8 cellular contexts compared by ENCODE assay signal in genomic region chr17:45425125-45425983, GRCh38. TPM values are rescaled to one million over a fixed set of nuclear protein-coding genes. Genes with fewer than 3 reads are reported as not detected.
DNase-seq lines count a peak whose midpoint lies in the region; ATAC-seq and TF ChIP-seq lines count a peak whose summit lies in the region.

No MANE protein-coding gene starts in this region.

- peak overlapping the region; percentile 7 for H2BK15ac ChIP-seq in mesenchymal stem cell (ENCODE audit: low read depth, poor library complexity, severe bottlenecking)

- H3K79me1 ChIP-seq in mesenchymal stem cell (replicated peaks; ENCODE audit: low read length, poor library complexity, severe bottlenecking): peaks cover 2% of the 10 kb centered on the region

- H4K8ac ChIP-seq in mesenchymal stem cell (ENCODE audit: low read length): no peak overlapping the region

- H2BK120ac ChIP-seq in mesenchymal stem cell (ENCODE audit: low read depth, low read length): peak overlapping the region; percentile 45

- peak overlapping the region; percentile 70 for H3K4me2 ChIP-seq in mesenchymal stem cell (ENCODE audit: low read length, poor library complexity, severe bottlenecking)

- H3K27ac ChIP-seq in colonic mucosa (peak overlapping the region; percentile 86), mesenchymal stem cell (ENCODE audit: low read length, poor library complexity, severe bottlenecking) (no peak overlapping the region), caudate nucleus (ENCODE audit: low read depth, low read length) (no peak overlapping the region), uterus (no peak overlapping the region)

- H3K9me3 ChIP-seq in colonic mucosa (no peaks in the 10 kb centered on the region), mesenchymal stem cell (ENCODE audit: control insufficient read depth, low read length) (no peaks in the 10 kb centered on the region), uterus (no peaks in the 10 kb centered on the region)

- no peak overlapping the region for H2BK5ac ChIP-seq in mesenchymal stem cell (ENCODE audit: low read depth, low read length, poor library complexity, severe bottlenecking)

- TF ChIP-seq CTCF in colonic mucosa (IDR thresholded peaks at IDR 0.05) (peak; percentile 33), uterus (IDR thresholded peaks at IDR 0.05) (no peak)

- WGBS in mesenchymal stem cell: 23% methylated on average over 15 of the region's 18 CpGs

- H2AK5ac ChIP-seq in mesenchymal stem cell (ENCODE audit: low read length, severe bottlenecking): peak overlapping the region; percentile 71

- H3K18ac ChIP-seq in mesenchymal stem cell (ENCODE audit: low read depth in 1 of 2, low read length in 2 of 2): no peak overlapping the region

- ATAC-seq in HG03135 (IDR thresholded peaks at IDR 0.05; ENCODE audit: unreplicated experiment): no peak

- H3K27me3 ChIP-seq in colonic mucosa (no peaks in the 10 kb centered on the region), mesenchymal stem cell (ENCODE audit: control insufficient read depth in 1 of 2, insufficient read depth in 1 of 2, low read length in 2 of 2) (peaks cover 16% of the 10 kb centered on the region in 2 experiments), uterus (peaks cover 0 to 11% of the 10 kb centered on the region in 2 donors)

- H3K9ac ChIP-seq in colonic mucosa (ENCODE audit: low read depth in 2 of 2, low read length in 2 of 2) (peak overlapping the region; percentile 64 to 96), mesenchymal stem cell (ENCODE audit: low read length) (no peak overlapping the region)

- DNase-seq in HCEC 1CT (peak; percentile 55), NCI-H524 treated with DMSO at 0.1 percent for 48 hours (lab: John Stamatoyannopoulos, UW) (peak; percentile 55), colonic mucosa (peak; percentile 94), mesenchymal stem cell (peak; percentile 84), caudate nucleus (lab: John Stamatoyannopoulos, UW) (no peak), NCI-H446 treated with DMSO at 0.1 percent for 48 hours (lab: John Stamatoyannopoulos, UW) (no peak), uterus (no peak)

- peak overlapping the region; percentile 15 for H4K91ac ChIP-seq in mesenchymal stem cell (ENCODE audit: low read length)

- no peak overlapping the region for H3K14ac ChIP-seq in mesenchymal stem cell (ENCODE audit: low read length in 2 of 2)

- H3K4me3 ChIP-seq in colonic mucosa (peak overlapping the region; percentile 53), mesenchymal stem cell (ENCODE audit: insufficient read depth in 1 of 2, low read depth in 1 of 2, low read length in 2 of 2) (no peak overlapping the region), uterus (no peak overlapping the region)

- H3K23ac ChIP-seq in mesenchymal stem cell (ENCODE audit: low read length in 2 of 2): no peak overlapping the region

- no peak overlapping the region for H2AFZ ChIP-seq in mesenchymal stem cell (ENCODE audit: low read depth, low read length)

- H2BK12ac ChIP-seq in mesenchymal stem cell (ENCODE audit: low read length in 2 of 2): no peak overlapping the region

- no peaks in the 10 kb centered on the region for H3K36me3 ChIP-seq in colonic mucosa
- H3K36me3 ChIP-seq in mesenchymal stem cell (ENCODE audit: control insufficient read depth in 1 of 2, insufficient read depth in 2 of 2, low read depth in 1 of 2, low read length in 2 of 2): no peaks in the 10 kb centered on the region
- H3K36me3 ChIP-seq in uterus: no peaks in the 10 kb centered on the region

- no peak overlapping the region for H3K4ac ChIP-seq in mesenchymal stem cell (ENCODE audit: low read depth in 1 of 2, low read length in 2 of 2)

- TF ChIP-seq POLR2A in uterus (IDR thresholded peaks at IDR 0.05): no peak

- peaks cover 21% of the 10 kb centered on the region for H3K4me1 ChIP-seq in colonic mucosa
- H3K4me1 ChIP-seq in mesenchymal stem cell (ENCODE audit: control insufficient read depth, insufficient read depth, low read depth, low read length): peaks cover 27% of the 10 kb centered on the region
- peaks cover 0 to 10% of the 10 kb centered on the region in 2 donors for H3K4me1 ChIP-seq in uterus

- intact Hi-C loops in colonic mucosa (cut with DNase I) (no loop called here), uterus (cut with DNase I; ENCODE audit: low total_unique reads) (no loop called here)

RNA-seq across cellular contexts. Expression of gene ARHGAP27, which starts 7.3 kb away (rescaled TPM):
- total RNA-seq in colonic mucosa (100 to 1,000 TPM; 107 to 165 TPM), uterus (10 to 100 TPM in 3 of 4 donors, 1 to 10 TPM in 1; 9.4 to 36.6 (median 16.0) TPM)
- 0.75 TPM for polyA plus RNA-seq in mesenchymal stem cell (2013, experiment 1 of 2)
- 0.51 TPM for polyA plus RNA-seq in mesenchymal stem cell (2013, experiment 2 of 2)

Comparison
In these comparisons a context has a peak if more than half of its experiments do, and no peak if none do; other contexts are left out.
1. DNase-seq: peak in HCEC 1CT (single experiment), NCI-H524 treated with DMSO at 0.1 percent for 48 hours (single experiment), colonic mucosa (single experiment) and mesenchymal stem cell (single experiment); none in caudate nucleus (0 of 61), NCI-H446 treated with DMSO at 0.1 percent for 48 hours (single experiment) and uterus (0 of 2).